8 cellular contexts compared by ENCODE assay signal in genomic region chr11:118435233-118435892, GRCh38. TPM values are rescaled to one million over a fixed set of nuclear protein-coding genes. Genes with fewer than 3 reads are reported as not detected.
DNase-seq lines count a peak whose midpoint lies in the region; ATAC-seq, FAIRE-seq and TF ChIP-seq lines count a peak whose summit lies in the region.

No MANE protein-coding gene starts in this region.

- ATAC-seq in pancreas = peak; percentile 12 to 34 (median 28)

- H3K27ac Mint-ChIP-seq in glutamatergic neuron (ENCODE audit: unreplicated experiment) = peak overlapping the region; percentile 97

- WGBS in pancreas, 2 donors = 0 to 1% methylated on average over 38 of the region's 38 CpGs

- peaks cover 6% of the 10 kb centered on the region for H3K9me3 Mint-ChIP-seq in glutamatergic neuron (ENCODE audit: unreplicated experiment)

- TF ChIP-seq CTCF in glutamatergic neuron (IDR thresholded peaks at IDR 0.05; ENCODE audit: partially characterized antibody, unreplicated experiment) (no peak), pancreas (IDR thresholded peaks at IDR 0.05) (no peak)

- H3K36me3 Mint-ChIP-seq in glutamatergic neuron (ENCODE audit: unreplicated experiment) = no peaks in the 10 kb centered on the region

- H3K4me1 Mint-ChIP-seq in glutamatergic neuron (ENCODE audit: low read depth, unreplicated experiment) = peaks cover 17% of the 10 kb centered on the region

- FAIRE-seq in pancreas (lab: Jason Lieb, UNC) = no peak

- H3K4me1 ChIP-seq in pancreas = peaks cover 6 to 13% (median 10%) of the 10 kb centered on the region in 3 donors

- peaks cover 13% of the 10 kb centered on the region for H3K27me3 Mint-ChIP-seq in glutamatergic neuron (ENCODE audit: unreplicated experiment)

- intact Hi-C loops in pancreas (cut with DNase I) = no loop called here

- no peaks in the 10 kb centered on the region for H3K9me3 ChIP-seq in pancreas

- H3K27me3 ChIP-seq in pancreas = no peaks in the 10 kb centered on the region

- no peaks in the 10 kb centered on the region for H3K36me3 ChIP-seq in pancreas

- peak overlapping the region; percentile 86 for H3K4me3 Mint-ChIP-seq in glutamatergic neuron (ENCODE audit: unreplicated experiment)

- peak overlapping the region; percentile 83 to 89 (median 86) for H3K27ac ChIP-seq in pancreas

- H3K4me3 ChIP-seq in pancreas = peak overlapping the region; percentile 40 to 99 (median 77)

- DNase-seq in Daoy (ENCODE audit: low read depth) (peak; percentile 61), HCEC 1CT (peak; percentile 15), MV-4-11 (lab: John Stamatoyannopoulos, UW) (peak; percentile 63), SIG-M5 treated with dmso at 0.1 percent for 504 hours (lab: John Stamatoyannopoulos, UW; ENCODE audit: unreplicated experiment) (peak; percentile 83), glutamatergic neuron (peak; percentile 87), pancreas (peak; percentile 48 to 73 (median 59)), mesenteric fat pad (ENCODE audit: low spot score) (no peak)
- DNase-seq in activated gamma-delta T cell treated with anti-CD3 and anti-CD28 coated beads, Interleukin-2, amount 50 U/mL, for 16 hours (ENCODE audit: low read depth) = peak; percentile 44

RNA-seq across cellular contexts. Expression of gene KMT2A, which starts 0.9 kb away (rescaled TPM):
- 13.2 and 19.1 TPM in 2 replicates for total RNA-seq in Daoy (2014; rRNA removed; shearing (Covaris generic))
- 132 TPM for total RNA-seq in glutamatergic neuron (ENCODE audit: unreplicated experiment)
- total RNA-seq in pancreas = 10 to 100 TPM; 31.1 to 46.3 (median 36.6) TPM
- polyA plus RNA-seq in pancreas = 10 to 100 TPM; 13.9 to 14.1 TPM
- total RNA-seq in mesenteric fat pad = 43.6 TPM

RNA-seq across cellular contexts. Expression of gene ATP5MG, which starts 34.0 kb away (rescaled TPM):
- total RNA-seq in Daoy (2014; rRNA removed; shearing (Covaris generic)) = 66.2 and 69.5 TPM in 2 replicates
- total RNA-seq in glutamatergic neuron (ENCODE audit: unreplicated experiment) (140 TPM), pancreas (10 to 100 TPM; 46.5 to 81.4 (median 74.3) TPM), mesenteric fat pad (182 TPM)
- 100 to 1,000 TPM; 115 to 120 TPM for polyA plus RNA-seq in pancreas
